ENCODE assay signal across 8 cellular contexts in genomic region chr3:152241142-152242067, GRCh38. TPM values are rescaled to one million over a fixed set of nuclear protein-coding genes. Genes with fewer than 3 reads are reported as not detected.
DNase-seq lines count a peak whose midpoint lies in the region; ATAC-seq and TF ChIP-seq lines count a peak whose summit lies in the region.

No MANE protein-coding gene starts in this region.

- peak overlapping the region; percentile 8 for H3K27ac ChIP-seq in OCI-LY7 (ENCODE audit: low read depth, low read length, poor library complexity, severe bottlenecking)
- no peak overlapping the region for H3K27ac ChIP-seq in H9 (ENCODE audit: insufficient read length, low read depth, low read length)
- H3K27ac ChIP-seq in coronary artery, result peak overlapping the region in 1 of 2 donors; percentile 2

- intact Hi-C loops in OCI-LY7 (cut with micrococcal nuclease; ENCODE audit: unreplicated experiment), result no loop called here

- H2BK5ac ChIP-seq in H9 (ENCODE audit: insufficient read length, low read length), result no peak overlapping the region

- H3K9me2 ChIP-seq in OCI-LY7 (ENCODE audit: insufficient read depth, low read length), result no peaks in the 10 kb centered on the region

- H2BK12ac ChIP-seq in H9 (ENCODE audit: insufficient read length, low read depth, low read length), result no peak overlapping the region

- H3K4me1 Mint-ChIP-seq in memory B cell, result peaks cover 42% of the 10 kb centered on the region
- H3K4me1 Mint-ChIP-seq in H9, result peaks cover 4% of the 10 kb centered on the region in 2 experiments; a peak in 2 of 4 replicates

- H3K4me2 ChIP-seq in OCI-LY7 (ENCODE audit: low read length) (peak overlapping the region; percentile 83), H9 (ENCODE audit: insufficient read depth, insufficient read length, low read length) (no peak overlapping the region)

- H3K27ac Mint-ChIP-seq in memory B cell (peak overlapping the region; percentile 91), H9 (no peak overlapping the region)

- no peaks in the 10 kb centered on the region for H3K36me3 ChIP-seq in OCI-LY7 (ENCODE audit: insufficient read depth, low read length)

- H2AFZ ChIP-seq in OCI-LY7 (ENCODE audit: low read length) (peak overlapping the region; percentile 86), H9 (ENCODE audit: low read length) (no peak overlapping the region)

- no CpG with 5 or more reads among the region's 2 CpGs for WGBS in H9 (ENCODE audit: extremely low coverage, insufficient read length, low lambda C conversion rate)

- peak overlapping the region; percentile 66 for H3K4me3 Mint-ChIP-seq in memory B cell
- H3K4me3 Mint-ChIP-seq in H9, result no peak overlapping the region

- POLR2A ChIA-PET in OCI-LY7 (lab: Charles Lee), result interaction anchor here (2.7 to 7.3 kb wide), 2 partner anchors 8 to 15 kb away, joined by 19 to 100 read pairs; no protein-coding TSS in a partner anchor

- H2BK120ac ChIP-seq in H9 (ENCODE audit: low read depth, low read length, poor library complexity, severe bottlenecking), result no peak overlapping the region

- no peak overlapping the region for H3K23ac ChIP-seq in H9 (ENCODE audit: insufficient read length, low read depth, low read length)

- no peak overlapping the region for H3K9ac ChIP-seq in H9 (ENCODE audit: extremely low read depth, insufficient read length, low read length)

- no peak overlapping the region for H3K18ac ChIP-seq in H9 (ENCODE audit: insufficient read length, low read depth, low read length)

- TF ChIP-seq CTCF in OCI-LY7 (conservative IDR thresholded peaks at IDR 0.05; ENCODE audit: low read length) (no peak), H9 (conservative IDR thresholded peaks at IDR 0.05) (no peak), coronary artery (IDR thresholded peaks at IDR 0.05) (no peak)

- H3K4me1 ChIP-seq in OCI-LY7 (ENCODE audit: insufficient read depth, low read length, poor library complexity, severe bottlenecking), result peaks cover 69% of the 10 kb centered on the region
- H3K4me1 ChIP-seq in H9 (ENCODE audit: insufficient read depth, low read length), result no peaks in the 10 kb centered on the region

- DNase-seq in OCI-LY7 (ENCODE audit: low spot score) (no peak), memory B cell (ENCODE audit: low spot score in 2 of 2) (no peak), H9 (no peak), NK-92 (lab: John Stamatoyannopoulos, UW; ENCODE audit: unreplicated experiment) (no peak), coronary artery (ENCODE audit: low spot score) (no peak)
- no peak for DNase-seq in stimulated activated CD4-positive, alpha-beta T cell treated with anti-CD3 and anti-CD28 coated beads, Interleukin-4, amount 100 ng/mL, for 1 hour

- no peak overlapping the region for H3T11ph ChIP-seq in H9 (ENCODE audit: low read length)

- BruUV-seq in OCI-LY7 (replicated peaks; lab: Mats Ljungman, UMichigan), result no TSS peak

- H2BK15ac ChIP-seq in H9 (ENCODE audit: low read depth, low read length), result no peak overlapping the region

- H4K8ac ChIP-seq in H9 (replicated peaks; ENCODE audit: insufficient read length, low read depth, low read length), result no peak overlapping the region

- no peak overlapping the region for H4K5ac ChIP-seq in H9 (ENCODE audit: insufficient read length, low read depth, low read length)

- no peak overlapping the region for H2BK20ac ChIP-seq in H9 (ENCODE audit: low read depth, low read length, poor library complexity, severe bottlenecking)

- H3K23me2 ChIP-seq in H9 (ENCODE audit: insufficient read length, low read depth, low read length, poor library complexity, severe bottlenecking), result no peaks in the 10 kb centered on the region

- no peak overlapping the region for H3K56ac ChIP-seq in H9 (ENCODE audit: insufficient read length, low read depth, low read length)

- peaks cover 3% of the 10 kb centered on the region for H3K9me3 Mint-ChIP-seq in memory B cell
- no peaks in the 10 kb centered on the region; a peak in 1 of 5 replicates for H3K9me3 Mint-ChIP-seq in H9

- no peak overlapping the region for H3K4ac ChIP-seq in H9 (ENCODE audit: low read depth, low read length)

- CTCF ChIA-PET in OCI-LY7 (lab: Charles Lee; ENCODE audit: unreplicated experiment), result no interaction called here

- no peak overlapping the region for H3K14ac ChIP-seq in H9 (ENCODE audit: insufficient read depth, low read length)

- H3K27me3 ChIP-seq in H9 (ENCODE audit: insufficient read depth, low read length), result no peaks in the 10 kb centered on the region

- H3K27me3 Mint-ChIP-seq in memory B cell, result no peaks in the 10 kb centered on the region
- no peaks in the 10 kb centered on the region for H3K27me3 Mint-ChIP-seq in H9 (ENCODE audit: low read depth)

- H4K20me1 ChIP-seq in OCI-LY7 (ENCODE audit: insufficient read depth, low read length) (no peaks in the 10 kb centered on the region), H9 (ENCODE audit: control insufficient read depth, insufficient read depth, insufficient read length) (no peaks in the 10 kb centered on the region)

- no peak overlapping the region for H2AK5ac ChIP-seq in H9 (ENCODE audit: insufficient read length, low read length)

- H3K79me1 ChIP-seq in H9 (ENCODE audit: insufficient read depth, low read depth, low read length, poor library complexity, severe bottlenecking), result no peaks in the 10 kb centered on the region

- H3K4me3 ChIP-seq in OCI-LY7 (ENCODE audit: low read depth, low read length, poor library complexity, severe bottlenecking) (no peak overlapping the region), coronary artery (no peak overlapping the region)

- H4K91ac ChIP-seq in H9 (ENCODE audit: insufficient read length, low read depth, low read length), result no peak overlapping the region

- H3K36me3 Mint-ChIP-seq in memory B cell, result peaks cover 2% of the 10 kb centered on the region
- H3K36me3 Mint-ChIP-seq in H9 (ENCODE audit: insufficient read depth in 1 of 3, low read depth in 3 of 3), result no peaks in the 10 kb centered on the region

- ATAC-seq in GM18867 (IDR thresholded peaks at IDR 0.05; ENCODE audit: unreplicated experiment), result peak; percentile 65
- peak; percentile 39 for ATAC-seq in HG02870 (IDR thresholded peaks at IDR 0.05; ENCODE audit: unreplicated experiment)
- ATAC-seq in memory B cell (ENCODE audit: low read depth), result no peak

- peaks cover 14% of the 10 kb centered on the region; the same call in 1 of the 2 replicates for H3K79me2 ChIP-seq in OCI-LY7 (ENCODE audit: insufficient read depth, low read depth, low read length)
- no peaks in the 10 kb centered on the region for H3K79me2 ChIP-seq in H9 (ENCODE audit: insufficient read depth, low read length)

- H3K9me3 ChIP-seq in OCI-LY7 (ENCODE audit: low read length) (no peaks in the 10 kb centered on the region), H9 (ENCODE audit: control insufficient read depth, low read depth, low read length) (no peaks in the 10 kb centered on the region)

RNA-seq across cellular contexts. Expression of gene MBNL1, which starts 27.3 kb away (rescaled TPM):
- 125 and 163 TPM in 2 replicates for total RNA-seq in OCI-LY7 (2014; rRNA removed; shearing (Covaris generic))
- total RNA-seq in OCI-LY7 (2022), result 174 and 184 TPM in 2 replicates
- total RNA-seq in H9 (2021), result 14.9 and 15.2 TPM in 2 replicates
